In the genomic region with DNA sequence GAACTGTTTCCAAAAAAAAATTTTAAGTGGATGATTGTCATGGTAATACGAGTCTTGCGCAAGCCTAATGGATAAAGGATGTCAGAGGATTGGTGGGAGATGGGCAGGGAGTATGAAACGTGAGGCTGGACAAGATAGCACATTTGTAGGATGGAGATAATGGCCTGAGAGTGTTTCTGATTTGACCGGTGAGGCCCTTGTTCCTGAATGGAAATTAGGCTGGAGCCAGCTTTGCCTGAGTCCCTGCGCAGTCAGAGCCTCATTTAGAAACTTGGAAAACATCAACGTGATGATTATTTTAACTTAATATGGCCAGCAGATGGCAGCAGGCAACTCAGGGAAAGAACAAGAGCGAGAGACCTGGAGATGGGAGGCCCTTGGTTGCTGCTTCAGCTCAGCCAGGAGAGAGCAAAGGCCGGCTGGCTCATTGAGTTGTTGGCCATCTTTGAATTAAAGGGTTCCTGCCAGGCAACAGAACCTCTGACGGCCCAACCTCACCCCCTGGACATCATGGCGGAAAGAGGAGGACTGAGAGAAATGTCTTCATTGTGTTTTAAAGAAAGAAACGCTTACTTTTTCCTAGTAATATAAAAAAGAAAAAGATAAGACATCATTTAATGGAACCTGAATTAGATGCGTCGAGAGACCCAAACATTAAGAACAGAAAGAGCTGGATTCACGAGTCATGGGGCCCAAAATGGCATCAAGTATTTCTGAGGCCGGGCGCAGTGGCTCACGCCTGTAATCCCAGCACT, we compare ENCODE assay signal across 9 cellular contexts.
DNase-seq lines count a peak whose midpoint lies in the region; ATAC-seq, FAIRE-seq and TF ChIP-seq lines count a peak whose summit lies in the region.
"Had no signal": no experiment of that assay in that cellular context is flagged by ENCODE, and none has a peak within 500 bp of the region (broad histone marks: within the 10 kb centered on the region; RNA-seq: fewer than 3 reads in every experiment).

No MANE protein-coding gene starts in this region.

- H3K4me1 ChIP-seq in astrocyte (ENCODE audit: insufficient read depth, low read length) = no peaks in the 10 kb centered on the region
- no peaks in the 10 kb centered on the region for H3K4me1 ChIP-seq in hepatocyte (ENCODE audit: insufficient read depth)

- H3K4me1 Mint-ChIP-seq in T-helper 17 cell (peaks cover 4% of the 10 kb centered on the region), astrocyte (ENCODE audit: low read depth, unreplicated experiment) (peaks cover 5% of the 10 kb centered on the region)

- H3K36me3 ChIP-seq in astrocyte (ENCODE audit: insufficient read depth, low read length) = no peaks in the 10 kb centered on the region
- H3K36me3 ChIP-seq in hepatocyte (replicated peaks; ENCODE audit: insufficient read depth, low read depth) = no peaks in the 10 kb centered on the region

- peak; percentile 66 for FAIRE-seq in astrocyte (lab: Jason Lieb, UNC)

- H3K27me3 Mint-ChIP-seq in T-helper 17 cell (no peaks in the 10 kb centered on the region), astrocyte (ENCODE audit: low read depth, unreplicated experiment) (no peaks in the 10 kb centered on the region)

- ATAC-seq in HG02623 (IDR thresholded peaks at IDR 0.05; ENCODE audit: unreplicated experiment) = peak; percentile 79
- ATAC-seq in T-helper 17 cell = peak; percentile 75

- H3K27me3 ChIP-seq in astrocyte (ENCODE audit: insufficient read depth, low read length) = no peaks in the 10 kb centered on the region
- H3K27me3 ChIP-seq in hepatocyte = no peaks in the 10 kb centered on the region

- H3K4me2 ChIP-seq in astrocyte (ENCODE audit: low read length) (no peak overlapping the region), hepatocyte (no peak overlapping the region)

- no peaks in the 10 kb centered on the region for H3K9me3 Mint-ChIP-seq in astrocyte (ENCODE audit: unreplicated experiment)

- H3K27ac Mint-ChIP-seq in T-helper 17 cell = no peak overlapping the region
- no peak overlapping the region for H3K27ac Mint-ChIP-seq in astrocyte (ENCODE audit: unreplicated experiment)

- H3K9me3 ChIP-seq in T-helper 17 cell (ENCODE audit: control insufficient read depth, low read length, poor library complexity, severe bottlenecking) (no peaks in the 10 kb centered on the region), astrocyte (ENCODE audit: insufficient read depth, low read depth, low read length) (no peaks in the 10 kb centered on the region), hepatocyte (ENCODE audit: low read depth) (no peaks in the 10 kb centered on the region)

- peak; percentile 45 for TF ChIP-seq CTCF in GM12865 (IDR thresholded peaks at IDR 0.05; ENCODE audit: insufficient read depth, low read depth, low read length, missing control alignments)
- peak; percentile 62 for TF ChIP-seq CTCF in astrocyte (IDR thresholded peaks at IDR 0.05; ENCODE audit: insufficient read depth, low read depth, low read length)
- TF ChIP-seq CTCF in hepatocyte (IDR thresholded peaks at IDR 0.05; ENCODE audit: poor library complexity) = peak; percentile 67

- H3K4me3 ChIP-seq in GM12865 (ENCODE audit: low read depth, low read length) = no peak overlapping the region
- H3K4me3 ChIP-seq in astrocyte (ENCODE audit: insufficient read depth, low read depth, low read length) = no peak overlapping the region
- no peak overlapping the region for H3K4me3 ChIP-seq in hepatocyte
- H3K4me3 ChIP-seq in skeletal muscle cell (ENCODE audit: low read depth, low read length) = no peak overlapping the region
- H3K4me3 ChIP-seq: skin epidermis had no signal

- H4K20me1 ChIP-seq in astrocyte (ENCODE audit: insufficient read depth, low read length) = no peaks in the 10 kb centered on the region
- H4K20me1 ChIP-seq in hepatocyte (ENCODE audit: insufficient read depth, poor library complexity, severe bottlenecking) = no peaks in the 10 kb centered on the region

- DNase-seq in GM12865 (ENCODE audit: low read depth) (peak; percentile 89), NCI-H1694 treated with DMSO at 0.1 percent for 48 hours (lab: John Stamatoyannopoulos, UW) (peak; percentile 83), T-helper 17 cell (peak in 2 of 3 donors; percentile 21 to 22), astrocyte (ENCODE audit: low read depth) (peak; percentile 69), hepatocyte (ENCODE audit: low spot score) (peak; percentile 91), skeletal muscle cell (ENCODE audit: low read depth) (peak; percentile 58), cerebellar nuclear complex (lab: John Stamatoyannopoulos, UW) (no peak)

- no peaks in the 10 kb centered on the region for H3K9me2 ChIP-seq in hepatocyte (replicated peaks; ENCODE audit: insufficient read depth)

- no peak overlapping the region for H3K4me3 Mint-ChIP-seq in T-helper 17 cell
- no peak overlapping the region for H3K4me3 Mint-ChIP-seq in astrocyte (ENCODE audit: unreplicated experiment)

- H2AFZ ChIP-seq in astrocyte (ENCODE audit: low read depth, low read length) (peak overlapping the region; percentile 13), hepatocyte (peak overlapping the region; percentile 7)

- no peaks in the 10 kb centered on the region for H3K36me3 Mint-ChIP-seq in T-helper 17 cell (ENCODE audit: low read depth)
- H3K36me3 Mint-ChIP-seq in astrocyte (ENCODE audit: low read depth, unreplicated experiment) = peaks cover 2% of the 10 kb centered on the region

- no peak overlapping the region for H3K9ac ChIP-seq in astrocyte (ENCODE audit: low read length)

- H3K27ac ChIP-seq in astrocyte (ENCODE audit: low read depth, low read length) = no peak overlapping the region
- H3K27ac ChIP-seq in hepatocyte = no peak overlapping the region
- H3K27ac ChIP-seq: skin epidermis had no signal

- H3K79me2 ChIP-seq in astrocyte (ENCODE audit: insufficient read depth, low read length) = no peaks in the 10 kb centered on the region
- H3K79me2 ChIP-seq in hepatocyte = no peaks in the 10 kb centered on the region

- WGBS in hepatocyte (ENCODE audit: low lambda C conversion rate, missing lambda C conversion rate) = 57% methylated on average over 17 of the region's 17 CpGs

Comparison
In these comparisons a context has a peak if more than half of its experiments do, and no peak if none do; other contexts are left out.
1. DNase-seq: peak in GM12865 (single experiment), NCI-H1694 treated with DMSO at 0.1 percent for 48 hours (single experiment), T-helper 17 cell (2 of 3), astrocyte (single experiment), hepatocyte (single experiment) and skeletal muscle cell (single experiment); none in cerebellar nuclear complex (0 of 2).
2. Peak in every context shown above with its lines, with median percentiles within 50 percentile points of each other: CTCF ChIP-seq.